8 cellular contexts compared by ENCODE assay signal in the genomic region with DNA sequence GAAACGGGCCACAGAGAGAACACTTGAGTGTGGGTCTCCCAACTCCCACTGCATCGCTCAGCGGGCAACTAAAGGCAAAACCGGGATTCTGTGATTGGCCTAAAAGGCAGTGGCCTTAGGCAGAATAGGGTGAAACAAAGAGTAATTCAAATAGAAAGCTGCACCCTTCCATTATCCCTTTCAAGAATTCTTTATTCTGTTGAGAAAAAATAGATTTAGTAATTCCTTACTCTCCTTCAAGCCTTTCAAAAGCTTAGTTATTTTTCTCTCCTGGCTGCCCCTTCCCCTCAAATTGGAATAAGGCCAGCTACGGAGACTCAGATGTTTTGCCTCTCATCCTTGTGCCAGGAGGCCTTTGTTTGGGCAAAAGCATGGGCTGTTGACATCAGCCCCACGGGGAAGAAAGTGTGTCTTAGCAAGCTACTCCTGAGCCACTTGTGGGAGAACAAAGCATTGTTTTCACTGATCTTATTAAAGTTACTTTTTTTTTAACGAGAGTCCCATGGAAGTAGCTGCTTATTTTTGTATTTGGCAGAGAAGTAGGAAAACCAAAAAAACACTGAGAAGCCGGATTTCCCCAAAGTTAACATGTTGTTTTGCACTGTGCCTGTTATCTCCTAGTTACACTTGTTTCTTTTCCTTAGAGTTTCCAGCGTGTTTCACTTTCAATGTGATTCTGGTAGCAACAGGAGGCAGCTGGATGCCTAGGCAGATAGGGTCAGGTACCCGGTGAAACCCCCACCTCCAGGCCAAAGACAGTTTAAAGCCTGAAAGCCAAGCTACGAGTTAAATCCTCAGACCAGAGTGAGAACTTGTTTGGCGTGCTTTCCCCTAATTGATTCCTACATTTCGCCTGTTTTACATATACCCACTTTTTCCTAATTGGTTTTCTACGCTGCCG. TPM values are rescaled to one million over a fixed set of nuclear protein-coding genes. Genes with fewer than 3 reads are reported as not detected.
A peak's percentile ranks its signal among the peaks of the same experiment; 100 is the strongest.
DNase-seq lines count a peak whose midpoint lies in the region; ATAC-seq lines count a peak whose summit lies in the region.

No MANE protein-coding gene starts in this region.

- no peak for ATAC-seq in naive B cell (ENCODE audit: low read depth in 2 of 2)
- ATAC-seq in GM18517 (IDR thresholded peaks at IDR 0.05; ENCODE audit: unreplicated experiment), result no peak
- ATAC-seq in HG02588 (IDR thresholded peaks at IDR 0.05; ENCODE audit: unreplicated experiment), result no peak

- H3K36me3 Mint-ChIP-seq in naive B cell, result peaks cover 7 to 12% of the 10 kb centered on the region in 2 donors

- H3K4me1 ChIP-seq in NT2/D1 (ENCODE audit: insufficient read depth, insufficient read length), result peaks cover 9% of the 10 kb centered on the region

- H3K4me3 Mint-ChIP-seq in naive B cell, result peak overlapping the region; percentile 97 to 100 (median 99)

- peak overlapping the region; percentile 94 to 99 (median 96) for H3K27ac Mint-ChIP-seq in naive B cell

- H3K9me3 ChIP-seq in NT2/D1 (ENCODE audit: insufficient read depth, low read length), result no peaks in the 10 kb centered on the region

- H3K27me3 ChIP-seq in NT2/D1 (ENCODE audit: insufficient read depth, insufficient read length), result peaks cover 6% of the 10 kb centered on the region

- H3K36me3 ChIP-seq in NT2/D1 (ENCODE audit: insufficient read depth, insufficient read length, low read length), result peaks cover 17% of the 10 kb centered on the region

- H3K4me3 ChIP-seq in NT2/D1 (ENCODE audit: insufficient read length, low read depth), result peak overlapping the region; percentile 87

- H3K27me3 Mint-ChIP-seq in naive B cell, result no peaks in the 10 kb centered on the region

- DNase-seq in DMS79 treated with DMSO at 0.1 percent for 48 hours (lab: John Stamatoyannopoulos, UW) (peak; percentile 76), NT2/D1 (ENCODE audit: low read depth, low spot score) (no peak), dermis blood vessel endothelial cell (peak; percentile 93), naive B cell (no peak), NCI-H748 treated with DMSO at 0.1 percent for 48 hours (lab: John Stamatoyannopoulos, UW) (no peak), HCEC 1CT (no peak)

- H3K4me1 Mint-ChIP-seq in naive B cell, result peaks cover 53 to 67% (median 58%) of the 10 kb centered on the region in 3 donors

- H3K9ac ChIP-seq in NT2/D1 (ENCODE audit: insufficient read length, low read depth), result peak overlapping the region; percentile 91

- H3K9me3 Mint-ChIP-seq in naive B cell, result peaks cover 0 to 4% (median 0%) of the 10 kb centered on the region in 7 donors

RNA-seq across cellular contexts. Expression of a gene that starts 2.2 kb away (rescaled TPM):
- total RNA-seq in dermis blood vessel endothelial cell, result 104 and 126 TPM in 2 replicates
- polyA plus RNA-seq in naive B cell (ENCODE audit: low read depth in 6 of 6), result 100 to 1,000 TPM; 210 to 330 (median 253) TPM

Comparison
In these comparisons a context has a peak if more than half of its experiments do, and no peak if none do; other contexts are left out.
1. DNase-seq: peak in DMS79 treated with DMSO at 0.1 percent for 48 hours (single experiment) and dermis blood vessel endothelial cell (single experiment); none in NT2/D1 (single experiment), naive B cell (single experiment), NCI-H748 treated with DMSO at 0.1 percent for 48 hours (single experiment) and HCEC 1CT (single experiment).